ENCODE assay signal across 35 cellular contexts in the genomic region with DNA sequence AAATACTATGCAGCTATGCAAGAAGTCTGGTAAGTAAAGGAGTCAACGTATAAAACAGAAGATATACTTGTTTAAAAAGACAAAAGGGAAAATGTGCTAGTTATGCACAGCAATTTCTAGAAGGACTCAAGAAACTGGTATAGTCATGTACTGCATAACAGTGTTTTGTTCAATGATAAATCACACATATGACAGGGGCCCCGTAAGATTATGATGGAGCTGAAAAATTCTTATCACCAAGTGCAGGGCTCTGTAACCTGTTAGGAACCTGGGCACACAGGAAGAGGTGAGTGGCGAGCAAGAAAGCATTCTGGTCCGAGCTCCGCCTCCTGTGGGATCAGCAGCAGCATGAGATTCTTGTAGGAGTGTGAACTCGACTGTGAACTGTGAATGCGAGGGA. TPM values are rescaled to one million over a fixed set of nuclear protein-coding genes. Genes with fewer than 3 reads are reported as not detected.
"Had no signal": no experiment of that assay in that cellular context is flagged by ENCODE, and none has a peak within 500 bp of the region (broad histone marks: within the 10 kb centered on the region; RNA-seq: fewer than 3 reads in every experiment).

No MANE protein-coding gene starts in this region.

- H3K27me3 Mint-ChIP-seq: activated B cell treated with CpG ODN at 0.5 μM for 24 hours; activated CD8-positive, alpha-beta T cell treated with anti-CD3 and anti-CD28 coated beads for 36 hours; activated naive CD8-positive, alpha-beta T cell treated with anti-CD3 and anti-CD28 coated beads for 36 hours; activated naive CD8-positive, alpha-beta T cell treated with anti-CD3 and anti-CD28 coated beads, Interleukin-2, amount 50 U/mL, for 24 hours; brain; T-helper 17 cell had no signal

- H3K9me3 Mint-ChIP-seq: activated B cell treated with CpG ODN at 0.5 μM for 24 hours; activated CD8-positive, alpha-beta T cell treated with anti-CD3 and anti-CD28 coated beads for 36 hours; activated naive CD8-positive, alpha-beta T cell treated with anti-CD3 and anti-CD28 coated beads for 36 hours; activated naive CD8-positive, alpha-beta T cell treated with anti-CD3 and anti-CD28 coated beads, Interleukin-2, amount 50 U/mL, for 24 hours; activated T-helper 1 cell treated with anti-CD3 and anti-CD28 coated beads, Interleukin-12 subunit alpha, Interleukin-12 subunit beta, Interleukin-2, Interleukin-4 antibody, amounts not matched to agents 30 ng/mL and 10 ng/mL and 1 ng/mL, durations not matched to agents 14 hours and 24 hours and 36 hours; brain; endodermal cell; T-helper 2 cell treated with Interferon-gamma antibody and Interleukin-4, amounts not matched to agents 5 μg/mL and 100 μg/mL, for 36 hours had no signal

- H3K27ac ChIP-seq: adrenal gland, breast epithelium, cardiac muscle cell, colonic mucosa, gastroesophageal sphincter, heart right ventricle, hepatocyte, WERI-Rb-1 had no signal

- H3K27me3 ChIP-seq: adrenal gland, breast epithelium, cardiac muscle cell, colonic mucosa, gastroesophageal sphincter, heart right ventricle, hepatocyte had no signal

- H2AFZ ChIP-seq: hepatocyte had no signal

- DNase-seq: activated B cell treated with CpG ODN at 0.5 μM for 24 hours; activated CD4-positive, alpha-beta T cell treated with anti-CD3 and anti-CD28 coated beads for 48 hours; activated CD4-positive, alpha-beta T cell treated with anti-CD3 and anti-CD28 coated beads, Interleukin-2, amount 50 U/mL, for 1 hour; activated CD4-positive, alpha-beta T cell treated with anti-CD3 and anti-CD28 coated beads, Interleukin-2, amount 50 U/mL, for 48 hours; activated CD8-positive, alpha-beta memory T cell treated with anti-CD3 and anti-CD28 coated beads for 24 hours; activated CD8-positive, alpha-beta T cell treated with anti-CD3 and anti-CD28 coated beads for 36 hours; activated effector memory CD4-positive, alpha-beta T cell treated with Interleukin-2 at 50 U/mL for 16 hours; activated gamma-delta T cell treated with Interleukin-2 at 50 U/mL for 16 hours; activated naive CD4-positive, alpha-beta T cell treated with Interleukin-2 at 50 U/mL for 16 hours; activated naive CD8-positive, alpha-beta T cell treated with anti-CD3 and anti-CD28 coated beads for 36 hours; activated naive CD8-positive, alpha-beta T cell treated with anti-CD3 and anti-CD28 coated beads, Interleukin-2, amount 50 U/mL, for 24 hours; adrenal gland; amygdala; central memory CD4-positive, alpha-beta T cell; cerebellar nuclear complex; colonic mucosa; effector memory CD4-positive, alpha-beta T cell; endodermal cell; foreskin melanocyte; heart right ventricle; T-helper 1 cell; T-helper 17 cell; T1000; WERI-Rb-1 had no signal

- H3K4me2 ChIP-seq: hepatocyte had no signal

- H3K4me3 Mint-ChIP-seq: activated B cell treated with CpG ODN at 0.5 μM for 24 hours; activated CD8-positive, alpha-beta T cell treated with anti-CD3 and anti-CD28 coated beads for 36 hours; activated naive CD8-positive, alpha-beta T cell treated with anti-CD3 and anti-CD28 coated beads for 36 hours; activated naive CD8-positive, alpha-beta T cell treated with anti-CD3 and anti-CD28 coated beads, Interleukin-2, amount 50 U/mL, for 24 hours; activated T-helper 1 cell treated with anti-CD3 and anti-CD28 coated beads, Interleukin-12 subunit alpha, Interleukin-12 subunit beta, Interleukin-2, Interleukin-4 antibody, amounts not matched to agents 30 ng/mL and 10 ng/mL and 1 ng/mL, durations not matched to agents 14 hours and 24 hours and 36 hours; brain; endodermal cell; T-helper 17 cell; T-helper 2 cell treated with Interferon-gamma antibody and Interleukin-4, amounts not matched to agents 5 μg/mL and 100 μg/mL, for 36 hours had no signal

- H3K27ac Mint-ChIP-seq: activated B cell treated with CpG ODN at 0.5 μM for 24 hours; activated naive CD8-positive, alpha-beta T cell treated with anti-CD3 and anti-CD28 coated beads for 36 hours; brain; endodermal cell; T-helper 17 cell; T-helper 2 cell treated with Interferon-gamma antibody and Interleukin-4, amounts not matched to agents 5 μg/mL and 100 μg/mL, for 36 hours had no signal

- ATAC-seq: activated CD8-positive, alpha-beta T cell treated with anti-CD3 and anti-CD28 coated beads for 36 hours; activated naive CD8-positive, alpha-beta T cell treated with anti-CD3 and anti-CD28 coated beads, Interleukin-2, amount 50 U/mL, for 24 hours; gastroesophageal sphincter; heart right ventricle; T-helper 17 cell had no signal

- H3K4me3 ChIP-seq: adrenal gland, breast epithelium, cardiac muscle cell, colonic mucosa, gastroesophageal sphincter, heart right ventricle, hepatocyte had no signal

- H3K9me3 ChIP-seq: adrenal gland, breast epithelium, colonic mucosa, gastroesophageal sphincter, heart right ventricle had no signal

- H3K4me1 ChIP-seq: colonic mucosa had no signal

RNA-seq across cellular contexts. Expression of gene CHRNB2, which starts 27.2 kb away (rescaled TPM):
- total RNA-seq: activated B cell treated with CpG ODN at 0.5 μM for 24 hours; activated CD8-positive, alpha-beta T cell treated with anti-CD3 and anti-CD28 coated beads for 36 hours; activated naive CD8-positive, alpha-beta T cell treated with anti-CD3 and anti-CD28 coated beads for 36 hours; activated T-helper 1 cell treated with anti-CD3 and anti-CD28 coated beads, Interleukin-12 subunit alpha, Interleukin-12 subunit beta, Interleukin-2, Interleukin-4 antibody, amounts not matched to agents 30 ng/mL and 10 ng/mL and 1 ng/mL, durations not matched to agents 14 hours and 24 hours and 36 hours; aorta; epithelial cell of proximal tubule; fibroblast of lung; fibroblast of villous mesenchyme; T-helper 17 cell had no signal
- polyA plus RNA-seq: cardiac muscle cell, hepatocyte had no signal
